ENCODE assay signal across 8 cellular contexts in genomic region chr3:25664810-25665645, GRCh38. TPM values are rescaled to one million over a fixed set of nuclear protein-coding genes. Genes with fewer than 3 reads are reported as not detected.
DNase-seq lines count a peak whose midpoint lies in the region; ATAC-seq lines count a peak whose summit lies in the region.

TOP2B (minus strand) TSS chr3:25664907; CDS start chr3:25664297, 610 bp downstream.

- H3K27ac Mint-ChIP-seq in dendritic cell treated with granulocyte-macrophage colony-stimulating factor and Interleukin-4, amounts not matched to agents 40 ng/mL and 50 ng/mL, for 4 days, result peak within 1 kb of the TSS; percentile 97

- peak within 1 kb of the TSS; percentile 94 for H3K4me3 Mint-ChIP-seq in dendritic cell treated with granulocyte-macrophage colony-stimulating factor and Interleukin-4, amounts not matched to agents 40 ng/mL and 50 ng/mL, for 4 days

- no peaks in the 10 kb centered on the region for H3K9me3 Mint-ChIP-seq in dendritic cell treated with granulocyte-macrophage colony-stimulating factor and Interleukin-4, amounts not matched to agents 40 ng/mL and 50 ng/mL, for 4 days

- DNase-seq in C1 segment of cervical spinal cord (lab: John Stamatoyannopoulos, UW), result peak; percentile 81 to 98 (median 95)
- DNase-seq in NCI-H748 treated with DMSO at 0.1 percent for 48 hours (lab: John Stamatoyannopoulos, UW), result peak; percentile 75
- peak; percentile 91 to 93 for DNase-seq in activated CD4-positive, alpha-beta T cell treated with anti-CD3 and anti-CD28 coated beads, Interleukin-2, amount 50 U/mL, for 4 hours
- DNase-seq in left lobe of liver (ENCODE audit: low spot score), result peak; percentile 97
- DNase-seq in stimulated activated CD4-positive, alpha-beta T cell treated with anti-CD3 and anti-CD28 coated beads, Interleukin-2, amount 100 ng/mL, for 4 hours (ENCODE audit: low read depth), result peak; percentile 92

- H3K36me3 Mint-ChIP-seq in dendritic cell treated with granulocyte-macrophage colony-stimulating factor and Interleukin-4, amounts not matched to agents 40 ng/mL and 50 ng/mL, for 4 days (ENCODE audit: low read depth), result peaks cover 25% of the 10 kb centered on the region

- H3K4me1 Mint-ChIP-seq in dendritic cell treated with granulocyte-macrophage colony-stimulating factor and Interleukin-4, amounts not matched to agents 40 ng/mL and 50 ng/mL, for 4 days (ENCODE audit: low read depth), result peaks cover 27% of the 10 kb centered on the region

- ATAC-seq in GM19372 (IDR thresholded peaks at IDR 0.05; ENCODE audit: low read depth, unreplicated experiment) (peak; percentile 77), HG03558 (IDR thresholded peaks at IDR 0.05; ENCODE audit: extremely low read depth, unreplicated experiment) (peak; percentile 82), left lobe of liver (peak; percentile 93)

- intact Hi-C loops in dendritic cell treated with granulocyte-macrophage colony-stimulating factor and Interleukin-4, amounts not matched to agents 40 ng/mL and 50 ng/mL, for 4 days (cut with micrococcal nuclease), result loop anchor here (1.0 kb wide), 1 partner anchor 118 kb away; the partner anchor contains the start of gene NGLY1

- no peaks in the 10 kb centered on the region for H3K27me3 Mint-ChIP-seq in dendritic cell treated with granulocyte-macrophage colony-stimulating factor and Interleukin-4, amounts not matched to agents 40 ng/mL and 50 ng/mL, for 4 days

RNA-seq across cellular contexts. Expression of gene TOP2B, which starts in this region (rescaled TPM):
- 24.5 TPM for total RNA-seq in left lobe of liver

Comparison
In these comparisons a context has a peak if more than half of its experiments do, and no peak if none do; other contexts are left out.
1. Peak in every context shown above with its lines: DNase-seq and ATAC-seq.